ENCODE assay signal across 1 cellular context in the genomic region with DNA sequence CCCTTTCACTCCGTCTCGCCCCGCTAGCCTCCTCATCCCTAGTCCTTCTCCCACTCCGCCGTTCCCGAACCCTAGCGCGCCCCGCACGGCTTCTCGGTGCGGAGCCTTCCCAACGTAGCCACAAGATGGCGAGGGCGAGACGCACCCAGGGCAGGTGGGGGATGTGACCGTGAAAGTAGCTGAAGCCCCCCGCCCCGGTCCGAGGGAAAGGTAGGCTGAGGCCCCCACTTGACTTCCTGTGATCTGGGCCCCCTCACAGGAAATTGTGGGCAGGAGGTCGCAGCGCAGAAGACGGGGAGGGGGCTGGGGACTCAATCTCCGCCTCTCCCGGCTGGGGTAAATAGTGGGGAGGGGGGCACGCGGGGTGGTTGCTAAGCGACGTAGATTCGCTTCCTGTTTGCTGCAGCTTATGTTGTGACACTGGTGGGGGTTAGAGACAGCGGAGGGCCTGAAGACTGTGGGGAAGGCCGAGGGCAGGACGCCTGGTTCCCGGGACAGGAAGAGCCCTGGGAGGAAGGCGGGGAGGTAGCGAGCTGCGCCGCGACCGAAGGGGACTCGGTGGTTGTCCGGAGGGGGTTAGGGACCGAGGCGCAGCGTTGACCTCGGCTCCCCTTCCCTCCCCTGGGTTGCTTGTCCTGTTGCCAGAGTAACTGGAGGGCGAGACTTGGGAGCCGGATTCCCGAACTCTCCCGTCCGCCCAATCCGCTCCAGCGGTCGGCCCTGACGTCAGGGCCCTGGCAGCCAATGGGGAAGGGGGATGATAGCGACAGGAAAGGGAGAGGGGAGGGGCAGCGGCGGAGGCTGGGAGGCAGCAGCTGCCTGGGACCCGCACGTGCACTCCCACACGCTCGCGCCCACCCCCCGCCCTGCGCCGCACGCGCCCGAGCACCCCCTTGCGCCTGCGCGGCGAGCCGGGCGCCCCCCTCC.
TF ChIP-seq lines count a peak whose summit lies in the region.

No MANE protein-coding gene starts in this region.

TF ChIP-seq in HepG2, 621 proteins besides CTCF, POLR2A, EP300 and RAD21 (continued from another document and continues in another):
- TF ChIP-seq, protein P1, sequence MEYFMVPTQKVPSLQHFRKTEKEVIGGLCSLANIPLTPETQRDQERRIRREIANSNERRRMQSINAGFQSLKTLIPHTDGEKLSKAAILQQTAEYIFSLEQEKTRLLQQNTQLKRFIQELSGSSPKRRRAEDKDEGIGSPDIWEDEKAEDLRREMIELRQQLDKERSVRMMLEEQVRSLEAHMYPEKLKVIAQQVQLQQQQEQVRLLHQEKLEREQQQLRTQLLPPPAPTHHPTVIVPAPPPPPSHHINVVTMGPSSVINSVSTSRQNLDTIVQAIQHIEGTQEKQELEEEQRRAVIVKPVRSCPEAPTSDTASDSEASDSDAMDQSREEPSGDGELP (IDR thresholded peaks at IDR 0.05; ENCODE audit: borderline replicate concordance, low read depth), result peak; percentile 58; the same call in 1 of the 2 replicates
- TF ChIP-seq FOXC1 (CRISPR knock-in tag; IDR thresholded peaks at IDR 0.05; ENCODE audit: borderline replicate concordance) (peak; percentile 22; the same call in 1 of the 2 replicates), ZNF224 (CRISPR knock-in tag; IDR thresholded peaks at IDR 0.05) (no peak), ZNF564 (CRISPR knock-in tag; IDR thresholded peaks at IDR 0.05) (no peak), KDM2A (CRISPR knock-in tag; IDR thresholded peaks at IDR 0.05; ENCODE audit: borderline replicate concordance, low read depth) (peak; percentile 76; the same call in 1 of the 2 replicates), GATAD1 (CRISPR knock-in tag; IDR thresholded peaks at IDR 0.05) (peak; percentile 58), ZNF589 (CRISPR knock-in tag; conservative IDR thresholded peaks at IDR 0.05) (peak; percentile 60; the same call in 1 of the 2 replicates), KLF15 (CRISPR knock-in tag; IDR thresholded peaks at IDR 0.05; ENCODE audit: borderline replicate concordance) (no peak), ZFP1 (CRISPR knock-in tag; IDR thresholded peaks at IDR 0.05) (no peak), ZEB1 (IDR thresholded peaks at IDR 0.05; ENCODE audit: insufficient replicate concordance, low read depth) (peak; percentile 36), ZNF263 (CRISPR knock-in tag; IDR thresholded peaks at IDR 0.05) (peak; percentile 45; the same call in 1 of the 2 replicates), BORCS8-MEF2B (CRISPR knock-in tag; IDR thresholded peaks at IDR 0.05) (no peak), RFX3 (CRISPR knock-in tag; IDR thresholded peaks at IDR 0.05) (peak; percentile 80), SAP130 (CRISPR knock-in tag; IDR thresholded peaks at IDR 0.05; ENCODE audit: low read depth) (peak; percentile 93), BRCA1 (CRISPR knock-in tag; IDR thresholded peaks at IDR 0.05) (0 out of 2 replicates have a peak, but pooled peaks have one; percentile 5), HMG20A (CRISPR knock-in tag; IDR thresholded peaks at IDR 0.05; ENCODE audit: borderline replicate concordance) (no peak), GABPA (IDR thresholded peaks at IDR 0.05; ENCODE audit: low read depth, low read length) (peak; percentile 27; the same call in 1 of the 2 replicates), GABPA (CRISPR knock-in tag; IDR thresholded peaks at IDR 0.05; ENCODE audit: low read depth) (peak; percentile 42; the same call in 1 of the 2 replicates), JUND (CRISPR knock-in tag; IDR thresholded peaks at IDR 0.05) (no peak), GZF1 (CRISPR knock-in tag; IDR thresholded peaks at IDR 0.05) (no peak), SP5 (CRISPR knock-in tag; IDR thresholded peaks at IDR 0.05; ENCODE audit: borderline replicate concordance, low read depth) (peak; percentile 64; the same call in 1 of the 2 replicates), ERF (CRISPR knock-in tag; IDR thresholded peaks at IDR 0.05) (peak; percentile 10; the same call in 1 of the 2 replicates), ZNF143 (CRISPR knock-in tag; IDR thresholded peaks at IDR 0.05) (peak; percentile 25; the same call in 1 of the 2 replicates), NR2F6 (IDR thresholded peaks at IDR 0.05) (peak; percentile 13; the same call in 1 of the 2 replicates), NR2F6 (CRISPR knock-in tag; IDR thresholded peaks at IDR 0.05) (peak; percentile 61), YEATS2 (CRISPR knock-in tag; IDR thresholded peaks at IDR 0.05; ENCODE audit: borderline replicate concordance) (peak; percentile 19; the same call in 1 of the 2 replicates), PHF8 (CRISPR knock-in tag; IDR thresholded peaks at IDR 0.05) (peak; percentile 7; the same call in 1 of the 2 replicates), ZNF660 (CRISPR knock-in tag; IDR thresholded peaks at IDR 0.05; ENCODE audit: borderline replicate concordance, low read depth) (no peak), HOXA3 (CRISPR knock-in tag; IDR thresholded peaks at IDR 0.05) (peak; percentile 80; the same call in 1 of the 2 replicates), ZNF556 (CRISPR knock-in tag; IDR thresholded peaks at IDR 0.05; ENCODE audit: borderline replicate concordance) (0 out of 2 replicates have a peak, but pooled peaks have one; percentile 58), CHD2 (IDR thresholded peaks at IDR 0.05; ENCODE audit: low read depth, low read length) (peak; percentile 78), THAP11 (CRISPR knock-in tag; IDR thresholded peaks at IDR 0.05) (peak; percentile 38; the same call in 1 of the 2 replicates), NFRKB (IDR thresholded peaks at IDR 0.05) (no peak), REL (CRISPR knock-in tag; conservative IDR thresholded peaks at IDR 0.05) (0 out of 2 replicates have a peak, but pooled peaks have one; percentile 33), SNAI1 (CRISPR knock-in tag; IDR thresholded peaks at IDR 0.05; ENCODE audit: borderline replicate concordance) (no peak), ZMYM4 (CRISPR knock-in tag; IDR thresholded peaks at IDR 0.05) (peak; percentile 54; the same call in 1 of the 2 replicates)
- TF ChIP-seq, protein P2, sequence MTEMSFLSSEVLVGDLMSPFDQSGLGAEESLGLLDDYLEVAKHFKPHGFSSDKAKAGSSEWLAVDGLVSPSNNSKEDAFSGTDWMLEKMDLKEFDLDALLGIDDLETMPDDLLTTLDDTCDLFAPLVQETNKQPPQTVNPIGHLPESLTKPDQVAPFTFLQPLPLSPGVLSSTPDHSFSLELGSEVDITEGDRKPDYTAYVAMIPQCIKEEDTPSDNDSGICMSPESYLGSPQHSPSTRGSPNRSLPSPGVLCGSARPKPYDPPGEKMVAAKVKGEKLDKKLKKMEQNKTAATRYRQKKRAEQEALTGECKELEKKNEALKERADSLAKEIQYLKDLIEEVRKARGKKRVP (CRISPR knock-in tag; IDR thresholded peaks at IDR 0.05), result no peak
- TF ChIP-seq, protein P3, sequence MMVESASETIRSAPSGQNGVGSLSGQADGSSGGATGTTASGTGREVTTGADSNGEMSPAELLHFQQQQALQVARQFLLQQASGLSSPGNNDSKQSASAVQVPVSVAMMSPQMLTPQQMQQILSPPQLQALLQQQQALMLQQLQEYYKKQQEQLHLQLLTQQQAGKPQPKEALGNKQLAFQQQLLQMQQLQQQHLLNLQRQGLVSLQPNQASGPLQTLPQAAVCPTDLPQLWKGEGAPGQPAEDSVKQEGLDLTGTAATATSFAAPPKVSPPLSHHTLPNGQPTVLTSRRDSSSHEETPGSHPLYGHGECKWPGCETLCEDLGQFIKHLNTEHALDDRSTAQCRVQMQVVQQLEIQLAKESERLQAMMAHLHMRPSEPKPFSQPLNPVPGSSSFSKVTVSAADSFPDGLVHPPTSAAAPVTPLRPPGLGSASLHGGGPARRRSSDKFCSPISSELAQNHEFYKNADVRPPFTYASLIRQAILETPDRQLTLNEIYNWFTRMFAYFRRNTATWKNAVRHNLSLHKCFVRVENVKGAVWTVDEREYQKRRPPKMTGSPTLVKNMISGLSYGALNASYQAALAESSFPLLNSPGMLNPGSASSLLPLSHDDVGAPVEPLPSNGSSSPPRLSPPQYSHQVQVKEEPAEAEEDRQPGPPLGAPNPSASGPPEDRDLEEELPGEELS (CRISPR knock-in tag; IDR thresholded peaks at IDR 0.05), result peak; percentile 45; the same call in 1 of the 2 replicates
- TF ChIP-seq, protein P4, sequence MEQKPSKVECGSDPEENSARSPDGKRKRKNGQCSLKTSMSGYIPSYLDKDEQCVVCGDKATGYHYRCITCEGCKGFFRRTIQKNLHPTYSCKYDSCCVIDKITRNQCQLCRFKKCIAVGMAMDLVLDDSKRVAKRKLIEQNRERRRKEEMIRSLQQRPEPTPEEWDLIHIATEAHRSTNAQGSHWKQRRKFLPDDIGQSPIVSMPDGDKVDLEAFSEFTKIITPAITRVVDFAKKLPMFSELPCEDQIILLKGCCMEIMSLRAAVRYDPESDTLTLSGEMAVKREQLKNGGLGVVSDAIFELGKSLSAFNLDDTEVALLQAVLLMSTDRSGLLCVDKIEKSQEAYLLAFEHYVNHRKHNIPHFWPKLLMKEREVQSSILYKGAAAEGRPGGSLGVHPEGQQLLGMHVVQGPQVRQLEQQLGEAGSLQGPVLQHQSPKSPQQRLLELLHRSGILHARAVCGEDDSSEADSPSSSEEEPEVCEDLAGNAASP (CRISPR knock-in tag; IDR thresholded peaks at IDR 0.05; ENCODE audit: borderline replicate concordance), result 0 out of 2 replicates have a peak, but pooled peaks have one; percentile 7
- TF ChIP-seq, protein P5, sequence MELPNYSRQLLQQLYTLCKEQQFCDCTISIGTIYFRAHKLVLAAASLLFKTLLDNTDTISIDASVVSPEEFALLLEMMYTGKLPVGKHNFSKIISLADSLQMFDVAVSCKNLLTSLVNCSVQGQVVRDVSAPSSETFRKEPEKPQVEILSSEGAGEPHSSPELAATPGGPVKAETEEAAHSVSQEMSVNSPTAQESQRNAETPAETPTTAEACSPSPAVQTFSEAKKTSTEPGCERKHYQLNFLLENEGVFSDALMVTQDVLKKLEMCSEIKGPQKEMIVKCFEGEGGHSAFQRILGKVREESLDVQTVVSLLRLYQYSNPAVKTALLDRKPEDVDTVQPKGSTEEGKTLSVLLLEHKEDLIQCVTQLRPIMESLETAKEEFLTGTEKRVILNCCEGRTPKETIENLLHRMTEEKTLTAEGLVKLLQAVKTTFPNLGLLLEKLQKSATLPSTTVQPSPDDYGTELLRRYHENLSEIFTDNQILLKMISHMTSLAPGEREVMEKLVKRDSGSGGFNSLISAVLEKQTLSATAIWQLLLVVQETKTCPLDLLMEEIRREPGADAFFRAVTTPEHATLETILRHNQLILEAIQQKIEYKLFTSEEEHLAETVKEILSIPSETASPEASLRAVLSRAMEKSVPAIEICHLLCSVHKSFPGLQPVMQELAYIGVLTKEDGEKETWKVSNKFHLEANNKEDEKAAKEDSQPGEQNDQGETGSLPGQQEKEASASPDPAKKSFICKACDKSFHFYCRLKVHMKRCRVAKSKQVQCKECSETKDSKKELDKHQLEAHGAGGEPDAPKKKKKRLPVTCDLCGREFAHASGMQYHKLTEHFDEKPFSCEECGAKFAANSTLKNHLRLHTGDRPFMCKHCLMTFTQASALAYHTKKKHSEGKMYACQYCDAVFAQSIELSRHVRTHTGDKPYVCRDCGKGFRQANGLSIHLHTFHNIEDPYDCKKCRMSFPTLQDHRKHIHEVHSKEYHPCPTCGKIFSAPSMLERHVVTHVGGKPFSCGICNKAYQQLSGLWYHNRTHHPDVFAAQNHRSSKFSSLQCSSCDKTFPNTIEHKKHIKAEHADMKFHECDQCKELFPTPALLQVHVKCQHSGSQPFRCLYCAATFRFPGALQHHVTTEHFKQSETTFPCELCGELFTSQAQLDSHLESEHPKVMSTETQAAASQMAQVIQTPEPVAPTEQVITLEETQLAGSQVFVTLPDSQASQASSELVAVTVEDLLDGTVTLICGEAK (IDR thresholded peaks at IDR 0.05), result no peak
- TF ChIP-seq, protein P5 (CRISPR knock-in tag; IDR thresholded peaks at IDR 0.05), result no peak; the same call in 1 of the 2 replicates
- TF ChIP-seq, protein P6, sequence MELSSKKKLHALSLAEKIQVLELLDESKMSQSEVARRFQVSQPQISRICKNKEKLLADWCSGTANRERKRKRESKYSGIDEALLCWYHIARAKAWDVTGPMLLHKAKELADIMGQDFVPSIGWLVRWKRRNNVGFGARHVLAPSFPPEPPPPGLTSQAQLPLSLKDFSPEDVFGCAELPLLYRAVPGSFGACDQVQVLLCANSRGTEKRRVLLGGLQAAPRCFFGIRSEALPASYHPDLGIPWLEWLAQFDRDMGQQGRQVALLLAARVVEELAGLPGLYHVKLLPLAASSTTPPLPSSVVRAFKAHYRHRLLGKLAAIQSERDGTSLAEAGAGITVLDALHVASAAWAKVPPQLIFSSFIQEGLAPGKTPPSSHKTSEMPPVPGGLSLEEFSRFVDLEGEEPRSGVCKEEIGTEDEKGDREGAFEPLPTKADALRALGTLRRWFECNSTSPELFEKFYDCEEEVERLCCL (CRISPR knock-in tag; IDR thresholded peaks at IDR 0.05; ENCODE audit: borderline replicate concordance), result no peak
- TF ChIP-seq, protein P7, sequence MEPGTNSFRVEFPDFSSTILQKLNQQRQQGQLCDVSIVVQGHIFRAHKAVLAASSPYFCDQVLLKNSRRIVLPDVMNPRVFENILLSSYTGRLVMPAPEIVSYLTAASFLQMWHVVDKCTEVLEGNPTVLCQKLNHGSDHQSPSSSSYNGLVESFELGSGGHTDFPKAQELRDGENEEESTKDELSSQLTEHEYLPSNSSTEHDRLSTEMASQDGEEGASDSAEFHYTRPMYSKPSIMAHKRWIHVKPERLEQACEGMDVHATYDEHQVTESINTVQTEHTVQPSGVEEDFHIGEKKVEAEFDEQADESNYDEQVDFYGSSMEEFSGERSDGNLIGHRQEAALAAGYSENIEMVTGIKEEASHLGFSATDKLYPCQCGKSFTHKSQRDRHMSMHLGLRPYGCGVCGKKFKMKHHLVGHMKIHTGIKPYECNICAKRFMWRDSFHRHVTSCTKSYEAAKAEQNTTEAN (CRISPR knock-in tag; conservative IDR thresholded peaks at IDR 0.05), result peak; percentile 50; the same call in 1 of the 2 replicates
